15 cellular contexts compared by ENCODE assay signal in genomic region chr11:125331357-125331756, GRCh38.
DNase-seq lines count a peak whose midpoint lies in the region; TF ChIP-seq lines count a peak whose summit lies in the region.
"Had no signal": no experiment of that assay in that cellular context is flagged by ENCODE, and none has a peak within 500 bp of the region (broad histone marks: within the 10 kb centered on the region; RNA-seq: fewer than 3 reads in every experiment).

No MANE protein-coding gene starts in this region.

- H2BK15ac ChIP-seq in neuronal stem cell (ENCODE audit: low read length): peak overlapping the region; percentile 23

- no peaks in the 10 kb centered on the region for H3K9me3 ChIP-seq in Karpas-422 (ENCODE audit: low read length)
- H3K9me3 ChIP-seq in neuronal stem cell (replicated peaks in 1 of 2; ENCODE audit: control insufficient read depth in 2 of 2, insufficient read depth in 1 of 2, low read depth in 1 of 2, low read length in 2 of 2): no peaks in the 10 kb centered on the region

- H3K4me1 ChIP-seq in Karpas-422 (ENCODE audit: low read length) (peaks cover 64% of the 10 kb centered on the region), neuronal stem cell (ENCODE audit: control insufficient read depth in 2 of 2, insufficient read depth in 1 of 2, low read depth in 1 of 2, low read length in 2 of 2) (peaks cover 19 to 20% of the 10 kb centered on the region in 2 donors)

- no peak overlapping the region for H2BK12ac ChIP-seq in neuronal stem cell (ENCODE audit: low read length)

- H3K4ac ChIP-seq in neuronal stem cell (ENCODE audit: low read length): no peak overlapping the region

- no peaks in the 10 kb centered on the region for H3K36me3 ChIP-seq in Karpas-422 (ENCODE audit: insufficient read depth, low read length)
- H3K36me3 ChIP-seq in neuronal stem cell (replicated peaks in 1 of 2; ENCODE audit: control insufficient read depth in 2 of 2, insufficient read depth in 2 of 2, low read length in 2 of 2): peaks cover 0 to 30% of the 10 kb centered on the region in 2 donors

- DNase-seq in Karpas-422 (no peak), dorsolateral prefrontal cortex (no peak), myocyte (ENCODE audit: low read depth) (peak; percentile 23), neuronal stem cell (ENCODE audit: low spot score) (no peak), GM19238 (ENCODE audit: insufficient read length, low spot score) (no peak), NCI-H748 (lab: John Stamatoyannopoulos, UW; ENCODE audit: unreplicated experiment) (no peak), DMS153 (lab: John Stamatoyannopoulos, UW) (no peak), hypothalamus (lab: John Stamatoyannopoulos, UW) (no peak)
- DNase-seq: 8988T; ACHN; C1 segment of cervical spinal cord; CD4-positive, alpha-beta memory T cell; DMS79 treated with DMSO at 0.1 percent for 48 hours; EL had no signal

- TF ChIP-seq CTCF in dorsolateral prefrontal cortex (IDR thresholded peaks at IDR 0.05 in 54 of 56, conservative IDR thresholded peaks at IDR 0.05 in 2 of 56; ENCODE audit: low read depth in 1 of 56, partially characterized antibody in 56 of 56): no peak

- peak overlapping the region; percentile 95; the same call in 1 of the 2 replicates for H3K27ac ChIP-seq in Karpas-422 (ENCODE audit: low read length)
- peak overlapping the region in 38 of 59 donors; percentile 17 to 87 (median 66) for H3K27ac ChIP-seq in dorsolateral prefrontal cortex
- no peak overlapping the region for H3K27ac ChIP-seq in neuronal stem cell (replicated peaks; ENCODE audit: low read length)
- H3K27ac ChIP-seq: HL-60 had no signal

- H3K9ac ChIP-seq in Karpas-422 (ENCODE audit: low read length) (no peak overlapping the region; the same call in 1 of the 2 replicates), neuronal stem cell (ENCODE audit: low read depth, low read length, poor library complexity) (no peak overlapping the region)

- no peak overlapping the region for H4K91ac ChIP-seq in neuronal stem cell (ENCODE audit: low read depth, low read length, poor library complexity)

- no peak overlapping the region for H4K8ac ChIP-seq in neuronal stem cell (ENCODE audit: low read depth, low read length)

- H4K20me1 ChIP-seq in Karpas-422 (ENCODE audit: insufficient read depth, low read depth, low read length): no peaks in the 10 kb centered on the region

- no peaks in the 10 kb centered on the region for H3K79me1 ChIP-seq in neuronal stem cell (ENCODE audit: low read depth, low read length)

- no CpG with 5 or more reads among the region's 5 CpGs for WGBS in neuronal stem cell (ENCODE audit: extremely low coverage in 2 of 2, insufficient read length in 2 of 2, insufficient replicate concordance in 1 of 2), 2 donors

- H3K27me3 ChIP-seq in Karpas-422 (ENCODE audit: low read length): no peaks in the 10 kb centered on the region
- H3K27me3 ChIP-seq in dorsolateral prefrontal cortex: no peaks in the 10 kb centered on the region
- H3K27me3 ChIP-seq in neuronal stem cell (ENCODE audit: control insufficient read depth in 3 of 3, insufficient read depth in 3 of 3, low read depth in 1 of 3, low read length in 3 of 3): no peaks in the 10 kb centered on the region

- H3K9me2 ChIP-seq in Karpas-422 (replicated peaks; ENCODE audit: insufficient read depth, low read length): no peaks in the 10 kb centered on the region

- peak overlapping the region; percentile 41 for H2AK5ac ChIP-seq in neuronal stem cell (ENCODE audit: low read depth, low read length)

- H3K14ac ChIP-seq in neuronal stem cell (ENCODE audit: low read length): no peak overlapping the region

- H3K79me2 ChIP-seq in Karpas-422 (ENCODE audit: low read length): no peaks in the 10 kb centered on the region

- H3K4me2 ChIP-seq in Karpas-422 (ENCODE audit: low read depth, low read length, poor library complexity, severe bottlenecking) (no peak overlapping the region), neuronal stem cell (ENCODE audit: insufficient read depth, low read length, poor library complexity, severe bottlenecking) (no peak overlapping the region)

- no peak overlapping the region for H2BK120ac ChIP-seq in neuronal stem cell (ENCODE audit: low read depth, low read length)

- no peak overlapping the region for H3K23ac ChIP-seq in neuronal stem cell (ENCODE audit: low read depth, low read length, poor library complexity)

- intact Hi-C loops in dorsolateral prefrontal cortex (cut with DNase I): loop anchor here in 1 of 2 donors (5.0 kb wide), 1 partner anchor 164 kb away; no protein-coding TSS in a partner anchor

- peak overlapping the region; percentile 40 for H3K18ac ChIP-seq in neuronal stem cell (ENCODE audit: low read length)

- H3K4me3 ChIP-seq in Karpas-422 (ENCODE audit: low read length) (no peak overlapping the region), dorsolateral prefrontal cortex (no peak overlapping the region), neuronal stem cell (ENCODE audit: low read length in 2 of 2) (peak overlapping the region in 1 of 2 donors; percentile 21)

- no peak overlapping the region for H2BK5ac ChIP-seq in neuronal stem cell (ENCODE audit: low read length)

- H2AFZ ChIP-seq in Karpas-422 (ENCODE audit: low read length): no peak overlapping the region
- H2AFZ ChIP-seq in neuronal stem cell (ENCODE audit: low read length): no peak overlapping the region
